ENCODE assay signal across 8 cellular contexts in genomic region chr10:72316748-72317435, GRCh38. TPM values are rescaled to one million over a fixed set of nuclear protein-coding genes. Genes with fewer than 3 reads are reported as not detected.
DNase-seq lines count a peak whose midpoint lies in the region; ATAC-seq, FAIRE-seq and TF ChIP-seq lines count a peak whose summit lies in the region.

No MANE protein-coding gene starts in this region.

- H3K9me2 ChIP-seq in SU-DHL-6 (replicated peaks; ENCODE audit: insufficient read depth, low read length), result no peaks in the 10 kb centered on the region

- H3K4me2 ChIP-seq in SU-DHL-6 (ENCODE audit: low read depth, low read length, poor library complexity, severe bottlenecking) (peak overlapping the region; percentile 33), endothelial cell of umbilical vein (ENCODE audit: insufficient read depth, low read length) (no peak overlapping the region)

- 48 to 61% (median 52%) methylated on average over 12 of the region's 12 CpGs for WGBS in small intestine, 3 donors

- H3K4me3 ChIP-seq in SU-DHL-6 (ENCODE audit: insufficient read depth, low read length, poor library complexity, severe bottlenecking) (no peak overlapping the region), endothelial cell of umbilical vein (replicated peaks in 1 of 3; ENCODE audit: insufficient read depth in 1 of 3, low read depth in 1 of 3, low read length in 3 of 3) (no peak overlapping the region), small intestine (ENCODE audit: low read depth in 1 of 2, low read length in 2 of 2) (no peak overlapping the region)

- intact Hi-C loops in endothelial cell of umbilical vein (cut with micrococcal nuclease), result loop anchor here (5.0 kb wide), 1 partner anchor 145 kb away; no protein-coding TSS in a partner anchor

- dilution Hi-C loops in endothelial cell of umbilical vein (cut with MboI; ENCODE audit: extremely low pct_ligation_motif_present, low sequenced_read_pairs), result no loop called here

- BruUV-seq in endothelial cell of umbilical vein (replicated peaks; lab: Mats Ljungman, UMichigan), result no TSS peak

- H2AFZ ChIP-seq in SU-DHL-6 (ENCODE audit: low read depth, low read length, severe bottlenecking), result no peak overlapping the region
- peak overlapping the region; percentile 33 for H2AFZ ChIP-seq in endothelial cell of umbilical vein (ENCODE audit: low read depth, low read length)

- H3K9ac ChIP-seq in SU-DHL-6 (ENCODE audit: low read length) (no peak overlapping the region; the same call in 1 of the 2 replicates), endothelial cell of umbilical vein (replicated peaks; ENCODE audit: extremely low read depth, insufficient read depth, low read length) (no peak overlapping the region)

- POLR2A ChIA-PET in endothelial cell of umbilical vein (lab: Charles Lee), result interaction anchor here (2.0 kb wide), 1 partner anchor 43 kb away, joined by 8 read pairs; the partner anchor contains the start of gene DDIT4

- ATAC-seq in GM18867 (IDR thresholded peaks at IDR 0.05; ENCODE audit: unreplicated experiment), result no peak

- TF ChIP-seq POLR2A in endothelial cell of umbilical vein (IDR thresholded peaks at IDR 0.05; ENCODE audit: low read depth, low read length), result no peak

- peaks cover 31% of the 10 kb centered on the region for H3F3A ChIP-seq in SU-DHL-6 (ENCODE audit: insufficient read depth)

- H3K27ac ChIP-seq in SU-DHL-6 (ENCODE audit: low read depth, low read length), result peak overlapping the region; percentile 59
- H3K27ac ChIP-seq in endothelial cell of umbilical vein (ENCODE audit: insufficient read depth, low read depth, low read length), result peak overlapping the region; percentile 35
- peak overlapping the region; percentile 58 to 77 for H3K27ac ChIP-seq in small intestine (ENCODE audit: low read depth in 1 of 2, low read length in 1 of 2)

- H3K79me2 ChIP-seq in SU-DHL-6 (ENCODE audit: insufficient read depth, low read length), result no peaks in the 10 kb centered on the region
- no peaks in the 10 kb centered on the region for H3K79me2 ChIP-seq in endothelial cell of umbilical vein (ENCODE audit: control insufficient read depth, insufficient read depth, low read length)

- FAIRE-seq in endothelial cell of umbilical vein (lab: Jason Lieb, UNC) (peak; percentile 74), small intestine (lab: Jason Lieb, UNC) (no peak)

- CTCF ChIA-PET in endothelial cell of umbilical vein (lab: Charles Lee), result interaction anchor here (0.9 to 1.0 kb wide), 2 partner anchors 9 to 41 kb away, joined by 3 to 7 read pairs; no protein-coding TSS in a partner anchor

- H3K9me1 ChIP-seq in endothelial cell of umbilical vein (replicated peaks; ENCODE audit: control insufficient read depth, extremely low read depth, insufficient read depth, low read length), result no peaks in the 10 kb centered on the region

- H3K27me3 ChIP-seq in SU-DHL-6 (ENCODE audit: low read length) (no peaks in the 10 kb centered on the region), endothelial cell of umbilical vein (ENCODE audit: control insufficient read depth in 2 of 2, insufficient read depth in 2 of 2, low read length in 2 of 2) (no peaks in the 10 kb centered on the region), small intestine (ENCODE audit: control insufficient read depth in 2 of 2, insufficient read depth in 2 of 2, low read length in 2 of 2) (no peaks in the 10 kb centered on the region)

- peak; percentile 52 for DNase-seq in DMS 273 (lab: John Stamatoyannopoulos, UW; ENCODE audit: unreplicated experiment)
- DNase-seq in DMS 273 treated with DMSO at 0.1 percent for 48 hours (lab: John Stamatoyannopoulos, UW), result no peak
- peak; percentile 61 for DNase-seq in endothelial cell of umbilical vein (ENCODE audit: low read depth, low spot score)
- DNase-seq in small intestine, result peak; percentile 77
- no peak for DNase-seq in RKO (ENCODE audit: low spot score)
- DNase-seq in NCI-H226, result no peak

- H4K20me1 ChIP-seq in SU-DHL-6 (ENCODE audit: low read depth, low read length) (no peaks in the 10 kb centered on the region), endothelial cell of umbilical vein (replicated peaks; ENCODE audit: control insufficient read depth, extremely low read depth, insufficient read depth, low read length) (no peaks in the 10 kb centered on the region)

- no peaks in the 10 kb centered on the region for H3K9me3 ChIP-seq in SU-DHL-6 (ENCODE audit: insufficient read depth, low read length)
- no peaks in the 10 kb centered on the region for H3K9me3 ChIP-seq in endothelial cell of umbilical vein (replicated peaks; ENCODE audit: control insufficient read depth, insufficient read depth, low read length)
- H3K9me3 ChIP-seq in small intestine (ENCODE audit: control insufficient read depth, low read depth), result no peaks in the 10 kb centered on the region

- no peaks in the 10 kb centered on the region for H3K36me3 ChIP-seq in SU-DHL-6 (ENCODE audit: low read length)
- H3K36me3 ChIP-seq in endothelial cell of umbilical vein (ENCODE audit: control insufficient read depth in 2 of 2, extremely low read depth in 1 of 2, insufficient read depth in 2 of 2, low read length in 2 of 2), result no peaks in the 10 kb centered on the region
- no peaks in the 10 kb centered on the region for H3K36me3 ChIP-seq in small intestine (ENCODE audit: control insufficient read depth in 2 of 2, insufficient read depth in 2 of 2, low read length in 2 of 2)

- TF ChIP-seq CTCF in SU-DHL-6 (IDR thresholded peaks at IDR 0.05; ENCODE audit: insufficient read depth, low read length, poor library complexity, severe bottlenecking) (no peak), endothelial cell of umbilical vein (IDR thresholded peaks at IDR 0.05; ENCODE audit: extremely low read depth in 1 of 2, insufficient read depth in 1 of 2, low read depth in 1 of 2, low read length in 2 of 2) (no peak)

- H3K4me1 ChIP-seq in endothelial cell of umbilical vein (ENCODE audit: control insufficient read depth, extremely low read depth, insufficient read depth, low read length) (peaks cover 55% of the 10 kb centered on the region), small intestine (ENCODE audit: control insufficient read depth in 2 of 2, insufficient read depth in 1 of 2, low read depth in 1 of 2, low read length in 1 of 2) (peaks cover 11 to 20% of the 10 kb centered on the region in 2 donors)

TF ChIP-seq in endothelial cell of umbilical vein, 7 proteins besides CTCF, POLR2A, EP300 and RAD21:
- no peak for TF ChIP-seq POLR2AphosphoS5 (IDR thresholded peaks at IDR 0.05; ENCODE audit: insufficient read depth, low read depth, low read length)
- TF ChIP-seq, protein P1, sequence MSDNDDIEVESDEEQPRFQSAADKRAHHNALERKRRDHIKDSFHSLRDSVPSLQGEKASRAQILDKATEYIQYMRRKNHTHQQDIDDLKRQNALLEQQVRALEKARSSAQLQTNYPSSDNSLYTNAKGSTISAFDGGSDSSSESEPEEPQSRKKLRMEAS (IDR thresholded peaks at IDR 0.05; ENCODE audit: insufficient read depth, insufficient read length), result peak; percentile 68

RNA-seq across cellular contexts. Expression of gene DNAJB12, which starts 37.8 kb away (rescaled TPM):
- 44.2 and 45.2 TPM in 2 replicates for total RNA-seq in endothelial cell of umbilical vein
- polyA plus RNA-seq in endothelial cell of umbilical vein (25.0 and 27.2 TPM in 2 replicates), small intestine (10 to 100 TPM; 17.0 to 27.3 (median 18.6) TPM)
- 28.7 and 29.4 TPM in 2 replicates for polyA plus RNA-seq in endothelial cell of umbilical vein (2011; cell fraction: cytosol; rRNA removed)
- polyA plus RNA-seq in endothelial cell of umbilical vein (2011; cell fraction: nucleus; rRNA removed), result 47.2 and 50.5 TPM in 2 replicates
- 23.5 and 23.7 TPM in 2 replicates for polyA plus RNA-seq in endothelial cell of umbilical vein (2012)
- polyA minus RNA-seq in endothelial cell of umbilical vein, result 25.7 and 28.2 TPM in 2 replicates
- polyA minus RNA-seq in endothelial cell of umbilical vein (2011; cell fraction: cytosol; rRNA and poly(A)+ RNA removed), result 20.3 TPM
- 30.6 and 33.3 TPM in 2 replicates for polyA minus RNA-seq in endothelial cell of umbilical vein (2011; cell fraction: nucleus; rRNA and poly(A)+ RNA removed)

RNA-seq across cellular contexts. Expression of gene DDIT4, which starts 43.2 kb away (rescaled TPM):
- total RNA-seq in endothelial cell of umbilical vein, result 53.0 and 60.4 TPM in 2 replicates
- 64.2 and 65.3 TPM in 2 replicates for polyA plus RNA-seq in endothelial cell of umbilical vein
- 36.6 and 46.9 TPM in 2 replicates for polyA plus RNA-seq in endothelial cell of umbilical vein (2011; cell fraction: cytosol; rRNA removed)
- polyA plus RNA-seq in endothelial cell of umbilical vein (2011; cell fraction: nucleus; rRNA removed), result 55.1 and 67.4 TPM in 2 replicates
- 35.9 and 40.5 TPM in 2 replicates for polyA plus RNA-seq in endothelial cell of umbilical vein (2012)
- 64.6 and 66.6 TPM in 2 replicates for polyA minus RNA-seq in endothelial cell of umbilical vein
- 248 TPM for polyA minus RNA-seq in endothelial cell of umbilical vein (2011; cell fraction: cytosol; rRNA and poly(A)+ RNA removed)
- 57.9 and 87.9 TPM in 2 replicates for polyA minus RNA-seq in endothelial cell of umbilical vein (2011; cell fraction: nucleus; rRNA and poly(A)+ RNA removed)
- 100 to 1,000 TPM in 1 of 3 donors, 10 to 100 TPM in 2; 34.4 to 330 (median 36.5) TPM for polyA plus RNA-seq in small intestine

Comparison
In these comparisons a context has a peak if more than half of its experiments do, and no peak if none do; other contexts are left out.
1. DNase-seq: peak in DMS 273 (single experiment), endothelial cell of umbilical vein (single experiment) and small intestine (single experiment); none in DMS 273 treated with DMSO at 0.1 percent for 48 hours (single experiment), RKO (single experiment) and NCI-H226 (single experiment).
2. Peak in every context shown above with its lines, with median percentiles within 50 percentile points of each other: H3K27ac ChIP-seq.